ENCODE assay signal across 21 cellular contexts in the genomic region with DNA sequence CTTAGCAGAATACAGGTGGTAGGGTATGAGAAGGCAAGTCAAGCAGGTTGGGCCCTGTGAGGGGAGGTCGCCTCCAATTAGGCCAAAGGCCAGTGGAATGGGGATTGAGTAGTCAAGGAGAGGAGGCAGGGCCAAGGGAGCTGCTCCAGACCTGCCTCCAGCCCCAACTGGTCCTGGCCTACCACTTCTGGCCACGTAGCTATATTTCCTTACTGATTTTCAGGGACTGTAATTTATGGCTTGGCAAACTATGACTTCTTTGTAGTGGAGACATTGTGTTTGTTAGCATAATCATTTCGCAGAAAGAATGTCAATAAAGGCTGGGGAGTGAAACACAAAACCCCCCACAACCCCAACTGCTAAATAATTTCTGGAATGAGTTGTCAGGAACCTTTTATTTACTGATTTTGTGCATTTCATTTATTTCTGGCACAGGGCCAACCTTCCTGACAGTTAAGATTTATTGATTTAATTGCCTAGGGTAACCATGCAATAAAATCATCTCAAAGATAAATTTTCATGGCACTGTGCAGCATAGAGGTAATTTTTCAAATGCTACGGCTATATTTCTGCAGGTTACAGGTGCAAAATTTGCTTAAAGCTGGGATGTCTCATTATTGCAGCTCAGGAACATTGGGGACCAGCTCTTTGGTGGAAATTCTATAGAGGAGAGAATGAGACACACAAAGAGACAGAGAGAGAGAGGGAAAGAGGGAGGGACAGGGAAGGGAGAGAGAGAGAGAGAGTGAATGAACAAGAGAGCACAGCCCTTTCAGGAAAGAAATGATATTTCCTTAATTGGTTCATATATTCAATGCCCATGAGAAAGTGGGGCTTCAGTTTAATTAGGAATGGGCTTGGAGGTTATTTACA.
DNase-seq lines count a peak whose midpoint lies in the region; ATAC-seq, FAIRE-seq and TF ChIP-seq lines count a peak whose summit lies in the region.
"Had no signal": no experiment of that assay in that cellular context is flagged by ENCODE, and none has a peak within 500 bp of the region (broad histone marks: within the 10 kb centered on the region; RNA-seq: fewer than 3 reads in every experiment).

No MANE protein-coding gene starts in this region.

- FAIRE-seq in GM12892 (lab: Jason Lieb, UNC), result no peak
- FAIRE-seq: A549 had no signal

- H3K36me3 ChIP-seq in ovary, result no peaks in the 10 kb centered on the region

- TF ChIP-seq CTCF in ovary (IDR thresholded peaks at IDR 0.05), result no peak

- peak; percentile 37 for ATAC-seq in left colon
- ATAC-seq: A549, T-cell had no signal

- H3K27me3 ChIP-seq in ovary, result no peaks in the 10 kb centered on the region

- H3K9me3 ChIP-seq in ovary, result no peaks in the 10 kb centered on the region
- H3K9me3 ChIP-seq: A549, Caco-2 had no signal

- TF ChIP-seq POLR2A in GM12892 (IDR thresholded peaks at IDR 0.05; ENCODE audit: low read depth, low read length), result no peak
- no peak for TF ChIP-seq POLR2A in ovary (IDR thresholded peaks at IDR 0.05)

- WGBS in ovary, 3 donors, result 34 to 43% (median 43%) methylated on average over 4 of the region's 4 CpGs

- H3K4me3 ChIP-seq in ovary, result no peak overlapping the region
- H3K4me3 ChIP-seq: A549 had no signal

- no peak for TF ChIP-seq EP300 in ovary (IDR thresholded peaks at IDR 0.05)

- H3K4me1 ChIP-seq in ovary (ENCODE audit: insufficient read depth), result no peaks in the 10 kb centered on the region
- H3K4me1 ChIP-seq: A549, Caco-2 had no signal

- intact Hi-C loops in left colon (cut with DNase I, micrococcal nuclease) (no loop called here), ovary (cut with DNase I) (no loop called here)

- DNase-seq in DMS153 (lab: John Stamatoyannopoulos, UW) (peak; percentile 72), NCI-H1417 (lab: John Stamatoyannopoulos, UW) (peak; percentile 37 to 82 (median 57)), NCI-H69 (lab: John Stamatoyannopoulos, UW) (peak; percentile 67), left colon (no peak), GM12892 (ENCODE audit: insufficient read length) (no peak), ovary (no peak), substantia nigra (lab: John Stamatoyannopoulos, UW) (no peak), islet precursor cell (no peak)
- DNase-seq: Caco-2; DND-41; GDM1; GOT3; HFFc6; NCI-H1092; NCI-H446; NK-92 treated with Interleukin-12 subunit alpha and Interleukin-12 subunit beta, amount 100 ng/mL, for 24 hours; T-cell had no signal

- H3K27ac ChIP-seq in ovary (no peak overlapping the region), substantia nigra (ENCODE audit: low read depth, low read length, poor library complexity, severe bottlenecking) (no peak overlapping the region)
- H3K27ac ChIP-seq: A549, HL-60, KMS-11, RWPE1 had no signal

Comparison
In these comparisons a context has a peak if more than half of its experiments do, and no peak if none do; other contexts are left out.
1. DNase-seq: peak in DMS153 (single experiment), NCI-H1417 (3 of 3) and NCI-H69 (single experiment); none in left colon (0 of 2), GM12892 (single experiment), ovary (0 of 5), substantia nigra (0 of 49) and islet precursor cell (single experiment).